Comparison of ENCODE assay signal across 1 cellular context in the genomic region with DNA sequence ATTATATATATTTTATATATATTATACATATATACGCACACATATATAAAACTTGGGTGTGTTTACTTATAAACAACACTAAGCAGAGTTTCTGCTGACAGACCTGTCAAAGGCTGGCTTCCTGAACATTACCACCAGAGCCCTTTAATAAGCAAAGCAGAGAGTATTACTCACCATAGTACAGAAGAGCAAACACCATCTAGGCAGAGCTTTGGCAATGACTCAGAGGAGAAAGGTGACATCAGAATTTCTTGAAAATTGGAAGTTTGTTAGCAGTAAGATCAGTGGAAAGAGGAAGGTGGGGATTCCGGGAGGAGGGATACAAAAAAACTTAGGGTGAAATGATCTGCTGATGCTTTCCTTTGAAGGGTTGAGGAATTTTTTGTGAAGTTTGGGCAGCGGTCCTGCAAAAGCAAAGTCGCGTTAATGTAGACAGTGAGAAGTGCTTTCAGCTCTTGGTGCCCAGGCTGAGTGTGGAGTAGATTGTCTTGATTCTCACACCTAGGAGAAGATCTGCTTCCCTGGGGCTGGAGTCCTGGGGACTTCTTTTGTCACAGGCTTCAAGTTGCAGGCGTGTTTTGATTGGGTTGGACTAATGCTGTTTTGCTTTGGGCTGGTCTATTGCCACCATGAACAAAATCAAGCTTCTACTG.
TF ChIP-seq lines count a peak whose summit lies in the region.

No MANE protein-coding gene starts in this region.

TF ChIP-seq in IMR-90, 13 proteins besides CTCF, POLR2A, EP300 and RAD21 (continued from another document):
- TF ChIP-seq ELK1 (IDR thresholded peaks at IDR 0.05; ENCODE audit: borderline replicate concordance, low read depth, low read length) = no peak
TF ChIP-seq in IMR-90: peak in this region for 2.
